8 cellular contexts compared by ENCODE assay signal in genomic region chr10:73774637-73775036, GRCh38. TPM values are rescaled to one million over a fixed set of nuclear protein-coding genes. Genes with fewer than 3 reads are reported as not detected.
DNase-seq lines count a peak whose midpoint lies in the region; ATAC-seq and TF ChIP-seq lines count a peak whose summit lies in the region.

No MANE protein-coding gene starts in this region.

- peaks cover 52% of the 10 kb centered on the region for H3K4me1 Mint-ChIP-seq in CD8-positive, alpha-beta T cell (ENCODE audit: low read depth)
- H3K4me1 Mint-ChIP-seq in mesothelial cell of epicardium, result peaks cover 37% of the 10 kb centered on the region

- H3K4me3 Mint-ChIP-seq in CD8-positive, alpha-beta T cell, result peak overlapping the region; percentile 96
- peak overlapping the region; percentile 90 for H3K4me3 Mint-ChIP-seq in mesothelial cell of epicardium

- ATAC-seq in CD8-positive, alpha-beta T cell, result no peak

- H3K4me3 ChIP-seq in CD8-positive, alpha-beta T cell (ENCODE audit: low read depth, low read length), result no peak overlapping the region

- TF ChIP-seq CTCF in CD8-positive, alpha-beta T cell (IDR thresholded peaks at IDR 0.05), result no peak
- TF ChIP-seq CTCF in mesothelial cell of epicardium (IDR thresholded peaks at IDR 0.05; ENCODE audit: unreplicated experiment), result no peak

- H3K9me3 ChIP-seq in CD8-positive, alpha-beta T cell (ENCODE audit: low read length), result no peaks in the 10 kb centered on the region

- peak overlapping the region; percentile 72 for H3K27ac Mint-ChIP-seq in CD8-positive, alpha-beta T cell
- peak overlapping the region; percentile 31 for H3K27ac Mint-ChIP-seq in mesothelial cell of epicardium

- H3K36me3 ChIP-seq in CD8-positive, alpha-beta T cell (ENCODE audit: insufficient read depth, low read length), result peaks cover 6% of the 10 kb centered on the region

- intact Hi-C loops in CD8-positive, alpha-beta T cell (cut with DNase I, micrococcal nuclease), result loop anchor here in 1 of 2 experiments (5.0 kb wide), 1 partner anchor 103 kb away; no protein-coding TSS in a partner anchor

- no peaks in the 10 kb centered on the region for H3K9me3 Mint-ChIP-seq in CD8-positive, alpha-beta T cell
- H3K9me3 Mint-ChIP-seq in mesothelial cell of epicardium, result no peaks in the 10 kb centered on the region

- CTCF ChIA-PET in CD8-positive, alpha-beta T cell (lab: Charles Lee), result interaction anchor here (0.9 to 2.9 kb wide), 2 partner anchors 42 to 105 kb away, joined by 3 to 12 read pairs; no protein-coding TSS in a partner anchor

- peaks cover 26% of the 10 kb centered on the region for H3K4me1 ChIP-seq in CD8-positive, alpha-beta T cell (ENCODE audit: insufficient read depth, low read length)

- H3K27me3 ChIP-seq in CD8-positive, alpha-beta T cell (ENCODE audit: insufficient read depth, low read length), result no peaks in the 10 kb centered on the region

- H3K36me3 Mint-ChIP-seq in CD8-positive, alpha-beta T cell, result peaks cover 69% of the 10 kb centered on the region
- H3K36me3 Mint-ChIP-seq in mesothelial cell of epicardium, result peaks cover 21% of the 10 kb centered on the region

- no peak overlapping the region for H3K27ac ChIP-seq in CD8-positive, alpha-beta T cell (ENCODE audit: low read depth, low read length)

- DNase-seq in CD8-positive, alpha-beta T cell, result peak in 3 of 7 experiments; percentile 21 to 43 (median 39)
- DNase-seq in HUDEP-2 (lab: John Stamatoyannopoulos, UW; ENCODE audit: unreplicated experiment in 76 of 76), result peak in 61 of 76 experiments; percentile 2 to 72 (median 31)
- peak; percentile 42 for DNase-seq in amniotic epithelial cell (ENCODE audit: low read depth)
- DNase-seq in mesothelial cell of epicardium (ENCODE audit: low spot score in 2 of 2, unreplicated experiment in 2 of 2), result no peak
- DNase-seq in NCI-H1417 (lab: John Stamatoyannopoulos, UW), result no peak
- no peak for DNase-seq in stimulated activated CD4-positive, alpha-beta T cell treated with anti-CD3 and anti-CD28 coated beads, Interleukin-4, amount 100 ng/mL, for 1 hour
- DNase-seq in stimulated activated CD4-positive, alpha-beta T cell treated with anti-CD3 and anti-CD28 coated beads, Interleukin-4, amount 100 ng/mL, for 4 hours, result no peak
- DNase-seq in KG1 (lab: John Stamatoyannopoulos, UW), result no peak

- no peaks in the 10 kb centered on the region for H3K27me3 Mint-ChIP-seq in CD8-positive, alpha-beta T cell (ENCODE audit: low read depth)
- no peaks in the 10 kb centered on the region for H3K27me3 Mint-ChIP-seq in mesothelial cell of epicardium (ENCODE audit: low read depth)

- POLR2A ChIA-PET in CD8-positive, alpha-beta T cell (lab: Charles Lee), result interaction anchor here (1.0 to 4.3 kb wide), 2 partner anchors 15 to 22 kb away, joined by 3 to 28 read pairs; no protein-coding TSS in a partner anchor

RNA-seq across cellular contexts. Expression of gene CHCHD1, which starts 7.2 kb away (rescaled TPM):
- 1 to 10 TPM; 7.2 to 8.1 TPM for total RNA-seq in CD8-positive, alpha-beta T cell
- 21.0 to 23.5 TPM (median 23.1 TPM) in 3 replicates for total RNA-seq in mesothelial cell of epicardium

RNA-seq across cellular contexts. Expression of gene ZSWIM8, which starts 10.8 kb away (rescaled TPM):
- 10 to 100 TPM; 68.2 to 72.4 TPM for total RNA-seq in CD8-positive, alpha-beta T cell
- total RNA-seq in mesothelial cell of epicardium, result 121 to 131 TPM (median 122 TPM) in 3 replicates

RNA-seq across cellular contexts. Expression of gene SEC24C, which starts 30.5 kb away (rescaled TPM):
- total RNA-seq in CD8-positive, alpha-beta T cell, result 10 to 100 TPM; 76.9 to 78.6 TPM
- total RNA-seq in mesothelial cell of epicardium, result 74.8 to 77.6 TPM (median 75.5 TPM) in 3 replicates

RNA-seq across cellular contexts. Expression of gene NDST2, which starts 36.8 kb away (rescaled TPM):
- total RNA-seq in CD8-positive, alpha-beta T cell, result 100 to 1,000 TPM; 152 to 154 TPM
- total RNA-seq in mesothelial cell of epicardium, result 37.2 to 40.8 TPM (median 38.7 TPM) in 3 replicates

Comparison
In these comparisons a context has a peak if more than half of its experiments do, and no peak if none do; other contexts are left out.
1. DNase-seq: peak in HUDEP-2 (61 of 76) and amniotic epithelial cell (single experiment); none in mesothelial cell of epicardium (0 of 2), NCI-H1417 (0 of 3), stimulated activated CD4-positive, alpha-beta T cell treated with anti-CD3 and anti-CD28 coated beads, Interleukin-4, amount 100 ng/mL, for 1 hour (single experiment), stimulated activated CD4-positive, alpha-beta T cell treated with anti-CD3 and anti-CD28 coated beads, Interleukin-4, amount 100 ng/mL, for 4 hours (0 of 2) and KG1 (single experiment).